Comparison of ENCODE assay signal across 8 cellular contexts in genomic region chr11:10450451-10451398, GRCh38. TPM values are rescaled to one million over a fixed set of nuclear protein-coding genes. Genes with fewer than 3 reads are reported as not detected.
DNase-seq lines count a peak whose midpoint lies in the region; ATAC-seq and TF ChIP-seq lines count a peak whose summit lies in the region.

No MANE protein-coding gene starts in this region.

- H3K9me3 ChIP-seq in gastrocnemius medialis: no peaks in the 10 kb centered on the region

- H3K4me3 ChIP-seq in astrocyte of the spinal cord (ENCODE audit: low read depth, low read length): peak overlapping the region; percentile 31
- H3K4me3 ChIP-seq in iPS-11a (ENCODE audit: low read depth, low read length): peak overlapping the region; percentile 48
- H3K4me3 ChIP-seq in gastrocnemius medialis: peak overlapping the region; percentile 47 to 64 (median 55)

- H3K27me3 ChIP-seq in gastrocnemius medialis: no peaks in the 10 kb centered on the region

- peak in 1 of 2 donors; percentile 27 for TF ChIP-seq POLR2A in gastrocnemius medialis (IDR thresholded peaks at IDR 0.05)

- H3K27ac ChIP-seq in gastrocnemius medialis: peak overlapping the region; percentile 47 to 100 (median 68)

- intact Hi-C loops in gastrocnemius medialis (cut with DNase I; ENCODE audit: low total_unique reads): no loop called here

- peaks cover 18 to 22% of the 10 kb centered on the region in 2 donors for H3K4me1 ChIP-seq in gastrocnemius medialis

- no peaks in the 10 kb centered on the region for H3K36me3 ChIP-seq in gastrocnemius medialis

- in situ Hi-C loops in astrocyte of the spinal cord (cut with HindIII; ENCODE audit: low sequenced_read_pairs) (no loop called here), gastrocnemius medialis (cut with MboI; ENCODE audit: low sequenced_read_pairs in 4 of 4) (no loop called here)

- TF ChIP-seq CTCF in astrocyte of the spinal cord (IDR thresholded peaks at IDR 0.05; ENCODE audit: low read depth, low read length) (peak; percentile 59), gastrocnemius medialis (IDR thresholded peaks at IDR 0.05 in 4 of 5, conservative IDR thresholded peaks at IDR 0.05 in 1 of 5) (peak; percentile 8 to 61 (median 45))

- DNase-seq in Ammon's horn (ENCODE audit: low spot score) (peak; percentile 35), RPMI7951 (ENCODE audit: low read depth) (peak; percentile 34), astrocyte of the spinal cord (ENCODE audit: low read depth, low spot score) (peak; percentile 32), gastrocnemius medialis (peak in 1 of 2 donors; percentile 55), NCI-H2081 treated with DMSO at 0.1 percent for 48 hours (lab: John Stamatoyannopoulos, UW) (no peak)

- ATAC-seq in GM21786 (IDR thresholded peaks at IDR 0.05; ENCODE audit: unreplicated experiment) (peak; percentile 19), gastrocnemius medialis (peak in 1 of 2 donors; percentile 13), GM21447 (IDR thresholded peaks at IDR 0.05; ENCODE audit: unreplicated experiment) (no peak)

RNA-seq across cellular contexts. Expression of gene AMPD3, which starts 4.3 kb away (rescaled TPM):
- 11.9 and 14.3 TPM in 2 replicates for total RNA-seq in RPMI7951 (2014; rRNA removed; shearing (Covaris generic))
- 100 to 1,000 TPM; 104 to 185 (median 112) TPM for total RNA-seq in gastrocnemius medialis
